ENCODE assay signal across 24 cellular contexts in the genomic region with DNA sequence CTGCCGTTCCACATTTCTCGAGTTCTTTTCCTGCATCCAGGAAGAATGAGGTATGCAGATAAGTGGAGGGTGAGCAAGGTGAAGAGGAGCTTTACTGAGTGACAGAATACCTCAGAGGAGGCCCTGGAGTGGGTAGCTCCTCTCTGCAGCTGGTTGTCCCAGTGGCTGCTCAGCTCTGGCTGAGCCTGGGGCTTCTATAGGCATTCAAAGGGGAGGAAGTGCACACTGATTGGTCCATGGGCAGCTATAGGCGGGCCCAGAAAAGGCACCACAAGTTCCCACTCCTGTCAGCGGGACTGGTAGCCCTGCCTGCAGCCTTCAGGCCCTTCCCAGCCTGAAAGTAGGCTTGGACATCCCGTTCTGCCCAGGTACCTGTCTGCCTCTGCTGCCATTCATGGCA.
"Had no signal": no experiment of that assay in that cellular context is flagged by ENCODE, and none has a peak within 500 bp of the region (broad histone marks: within the 10 kb centered on the region; RNA-seq: fewer than 3 reads in every experiment).

No MANE protein-coding gene starts in this region.

- H2AFZ ChIP-seq: neural progenitor cell had no signal

- H3K27me3 ChIP-seq: neural progenitor cell, sigmoid colon, tibial artery had no signal

- DNase-seq: activated B cell treated with CpG ODN at 0.5 μM for 24 hours; activated CD4-positive, alpha-beta T cell treated with anti-CD3 and anti-CD28 coated beads for 36 hours; activated CD4-positive, alpha-beta T cell treated with anti-CD3 and anti-CD28 coated beads, Interleukin-2, amount 50 U/mL, for 4 hours; activated CD8-positive, alpha-beta memory T cell treated with anti-CD3 and anti-CD28 coated beads for 24 hours; activated naive CD4-positive, alpha-beta T cell treated with Interleukin-2 at 50 U/mL for 16 hours; activated naive CD8-positive, alpha-beta T cell treated with anti-CD3 and anti-CD28 coated beads for 36 hours; activated T-cell treated with anti-CD3 and anti-CD28 coated beads, Interleukin-2, amount 50 U/mL, for 48 hours; central memory CD4-positive, alpha-beta T cell; dermis blood vessel endothelial cell; effector CD8-positive, alpha-beta T cell; erythroblast; foreskin fibroblast; lower lobe of right lung; mesendoderm; naive B cell; sigmoid colon; stimulated activated CD4-positive, alpha-beta T cell treated with anti-CD3 and anti-CD28 coated beads, Interleukin-4, amount 100 ng/mL, for 1 hour; T1000; tibial artery had no signal

- H3K9me3 ChIP-seq: lower lobe of right lung, sigmoid colon, tibial artery had no signal

- H3K4me3 ChIP-seq: lower lobe of right lung, neural progenitor cell, sigmoid colon, smooth muscle cell, tibial artery had no signal

- H3K4me1 ChIP-seq: lower lobe of right lung, neural progenitor cell had no signal

- H3K9ac ChIP-seq: neural progenitor cell had no signal

- ATAC-seq: activated CD4-positive, alpha-beta T cell treated with anti-CD3 and anti-CD28 coated beads for 36 hours; left lobe of liver had no signal

- H3K4me2 ChIP-seq: neural progenitor cell, smooth muscle cell had no signal

- FAIRE-seq: astrocyte, urothelium cell line had no signal

- H3K27ac ChIP-seq: lower lobe of right lung, neural progenitor cell, sigmoid colon, tibial artery had no signal

- H3K36me3 ChIP-seq: lower lobe of right lung, neural progenitor cell, sigmoid colon, tibial artery had no signal
